In the genomic region with DNA sequence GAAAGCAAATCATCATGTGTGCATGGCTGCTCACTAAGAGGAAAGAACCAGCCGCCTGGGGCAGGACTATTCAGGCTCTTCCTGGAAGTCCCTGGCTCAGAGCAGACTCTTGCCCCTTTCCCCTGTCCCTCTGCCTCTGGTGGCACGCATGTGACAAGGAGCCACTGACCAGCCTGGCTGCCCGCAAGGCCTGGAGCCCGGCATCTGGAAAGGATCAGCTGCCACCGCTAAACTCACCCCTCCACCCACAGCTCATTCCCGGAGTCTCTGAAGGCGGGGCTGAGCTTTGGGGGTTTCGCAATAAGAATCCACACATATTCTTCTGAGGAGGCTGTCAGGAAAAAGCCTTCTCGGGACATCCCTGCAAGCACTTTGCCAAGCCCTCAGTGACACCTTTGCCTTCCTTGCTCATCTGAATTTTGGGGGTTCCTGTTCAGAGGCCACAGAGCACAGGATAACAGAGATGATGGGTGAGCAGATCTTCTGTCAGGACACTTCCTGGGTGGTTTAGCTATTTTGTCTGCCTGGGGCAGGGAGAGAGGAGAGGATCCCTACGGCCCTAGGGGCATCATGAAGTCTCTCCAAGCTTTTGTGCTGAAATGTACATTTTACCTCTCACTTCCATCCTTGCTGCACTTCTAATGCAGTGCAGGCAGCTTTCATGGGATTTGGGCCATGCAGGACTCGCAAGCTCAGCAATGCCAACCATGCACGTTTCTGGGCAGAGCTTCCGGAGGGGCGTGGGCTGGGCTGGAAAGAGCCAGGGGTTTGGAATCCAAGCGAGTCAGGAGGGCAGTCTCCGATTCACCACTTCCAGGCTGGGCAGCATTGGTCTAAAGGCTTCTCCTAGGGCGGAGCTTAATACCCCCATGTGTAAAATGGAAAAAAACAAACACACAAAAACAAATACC, we compare ENCODE assay signal across 9 cellular contexts.
A peak's percentile ranks its signal among the peaks of the same experiment; 100 is the strongest.
DNase-seq lines count a peak whose midpoint lies in the region; ATAC-seq and TF ChIP-seq lines count a peak whose summit lies in the region.
"Had no signal": no experiment of that assay in that cellular context is flagged by ENCODE, and none has a peak within 500 bp of the region (broad histone marks: within the 10 kb centered on the region; RNA-seq: fewer than 3 reads in every experiment).

No MANE protein-coding gene starts in this region.

- H3K27me3 Mint-ChIP-seq in WTC11 (ENCODE audit: low read depth): no peaks in the 10 kb centered on the region; the same call in 1 of the 2 replicates

- H3K36me3 ChIP-seq in right atrium auricular region (no peaks in the 10 kb centered on the region), sigmoid colon (no peaks in the 10 kb centered on the region)

- peak overlapping the region; percentile 34 to 53 for H3K27ac ChIP-seq in right atrium auricular region
- peak overlapping the region; percentile 69 to 89 (median 80) for H3K27ac ChIP-seq in sigmoid colon

- POLR2A ChIA-PET in WTC11 (lab: Charles Lee): interaction anchor here (0.8 kb wide), 1 partner anchor 9 kb away, joined by 3 read pairs; no protein-coding TSS in a partner anchor

- H3K27me3 ChIP-seq in right atrium auricular region (no peaks in the 10 kb centered on the region), sigmoid colon (no peaks in the 10 kb centered on the region)

- H3K4me1 ChIP-seq in right atrium auricular region (peaks cover 0 to 22% of the 10 kb centered on the region in 2 donors), sigmoid colon (peaks cover 0 to 31% (median 23%) of the 10 kb centered on the region in 4 donors)

- TF ChIP-seq CTCF in HFF-Myc (IDR thresholded peaks at IDR 0.05; ENCODE audit: low read depth, low read length, missing control alignments) (no peak), WTC11 (IDR thresholded peaks at IDR 0.05) (no peak), right atrium auricular region (IDR thresholded peaks at IDR 0.05) (no peak), sigmoid colon (IDR thresholded peaks at IDR 0.05) (no peak), GM13976 (IDR thresholded peaks at IDR 0.05; ENCODE audit: borderline replicate concordance, control extremely low read depth, extremely low read depth, insufficient read depth, missing control alignments) (no peak), GM13977 (IDR thresholded peaks at IDR 0.05; ENCODE audit: extremely low read depth, insufficient read depth, missing control alignments) (no peak)

- no peaks in the 10 kb centered on the region for H3K9me3 Mint-ChIP-seq in WTC11
- H3K9me3 Mint-ChIP-seq: T-helper 1 cell treated with Interleukin-12 subunit alpha and Interleukin-12 subunit beta and Interleukin-4 antibody, amounts not matched to agents 30 μg/mL and 1 μg/mL, for 36 hours had no signal

- TF ChIP-seq EP300 in sigmoid colon (IDR thresholded peaks at IDR 0.05): peak; percentile 45 to 92 (median 69)

- intact Hi-C loops in sigmoid colon (cut with DNase I): loop anchor here (1.0 to 5.0 kb wide), 3 partner anchors 21 to 117 kb away; no protein-coding TSS in a partner anchor

- 22 to 51% methylated on average over 17 of the region's 17 CpGs for WGBS in sigmoid colon, 2 donors

- DNase-seq in HFF-Myc (ENCODE audit: extremely low read depth, low read depth): peak; percentile 71
- DNase-seq in WTC11 (ENCODE audit: low spot score): peak; percentile 63
- peak; percentile 92 for DNase-seq in right atrium auricular region (ENCODE audit: low spot score)
- DNase-seq in sigmoid colon: peak; percentile 95
- no peak for DNase-seq in GM13976 (ENCODE audit: low spot score)
- DNase-seq in NCI-H1694 (lab: John Stamatoyannopoulos, UW): no peak
- no peak for DNase-seq in GM13977 (ENCODE audit: low spot score)

- peak overlapping the region; percentile 37 for H3K27ac Mint-ChIP-seq in WTC11
- H3K27ac Mint-ChIP-seq: T-helper 1 cell treated with Interleukin-12 subunit alpha and Interleukin-12 subunit beta and Interleukin-4 antibody, amounts not matched to agents 30 μg/mL and 1 μg/mL, for 36 hours had no signal

- H3K4me3 ChIP-seq in HFF-Myc (replicated peaks; ENCODE audit: low read depth, low read length) (peak overlapping the region; percentile 36), right atrium auricular region (peak overlapping the region in 1 of 2 donors; percentile 28), sigmoid colon (peak overlapping the region in 3 of 4 donors; percentile 14 to 30 (median 18))

- no peak for TF ChIP-seq POLR2A in sigmoid colon (IDR thresholded peaks at IDR 0.05)

- peak overlapping the region; percentile 22 for H3K4me3 Mint-ChIP-seq in WTC11
- H3K4me3 Mint-ChIP-seq: T-helper 1 cell treated with Interleukin-12 subunit alpha and Interleukin-12 subunit beta and Interleukin-4 antibody, amounts not matched to agents 30 μg/mL and 1 μg/mL, for 36 hours had no signal

- H3K9me3 ChIP-seq in right atrium auricular region (peaks cover 0 to 10% of the 10 kb centered on the region in 2 donors), sigmoid colon (peaks cover 0 to 7% (median 0%) of the 10 kb centered on the region in 4 donors)

- in situ Hi-C loops in GM13976 (cut with MboI; ENCODE audit: low sequenced_read_pairs, unreplicated experiment): no loop called here
- in situ Hi-C loops in GM13977 (cut with MboI; ENCODE audit: low pct_unique_long_range_greater_than_20kb, low sequenced_read_pairs, unreplicated experiment): no loop called here

- peaks cover 41% of the 10 kb centered on the region for H3K4me1 Mint-ChIP-seq in WTC11

- CTCF ChIA-PET in WTC11 (lab: Charles Lee): interaction anchor here (0.7 to 1.5 kb wide), 10 partner anchors 28 to 451 kb away, joined by 3 to 7 read pairs (median 3); no protein-coding TSS in a partner anchor

- peaks cover 3% of the 10 kb centered on the region; the same call in 1 of the 2 replicates for H3K36me3 Mint-ChIP-seq in WTC11

- ATAC-seq in WTC11 (peak; percentile 83), HG03045 (IDR thresholded peaks at IDR 0.05; ENCODE audit: unreplicated experiment) (no peak)

TF ChIP-seq in WTC11, 78 proteins besides CTCF, POLR2A, EP300 and RAD21:
- no peak for TF ChIP-seq ZNF138 (CRISPR knock-in tag; conservative IDR thresholded peaks at IDR 0.05)
- TF ChIP-seq, protein P1, sequence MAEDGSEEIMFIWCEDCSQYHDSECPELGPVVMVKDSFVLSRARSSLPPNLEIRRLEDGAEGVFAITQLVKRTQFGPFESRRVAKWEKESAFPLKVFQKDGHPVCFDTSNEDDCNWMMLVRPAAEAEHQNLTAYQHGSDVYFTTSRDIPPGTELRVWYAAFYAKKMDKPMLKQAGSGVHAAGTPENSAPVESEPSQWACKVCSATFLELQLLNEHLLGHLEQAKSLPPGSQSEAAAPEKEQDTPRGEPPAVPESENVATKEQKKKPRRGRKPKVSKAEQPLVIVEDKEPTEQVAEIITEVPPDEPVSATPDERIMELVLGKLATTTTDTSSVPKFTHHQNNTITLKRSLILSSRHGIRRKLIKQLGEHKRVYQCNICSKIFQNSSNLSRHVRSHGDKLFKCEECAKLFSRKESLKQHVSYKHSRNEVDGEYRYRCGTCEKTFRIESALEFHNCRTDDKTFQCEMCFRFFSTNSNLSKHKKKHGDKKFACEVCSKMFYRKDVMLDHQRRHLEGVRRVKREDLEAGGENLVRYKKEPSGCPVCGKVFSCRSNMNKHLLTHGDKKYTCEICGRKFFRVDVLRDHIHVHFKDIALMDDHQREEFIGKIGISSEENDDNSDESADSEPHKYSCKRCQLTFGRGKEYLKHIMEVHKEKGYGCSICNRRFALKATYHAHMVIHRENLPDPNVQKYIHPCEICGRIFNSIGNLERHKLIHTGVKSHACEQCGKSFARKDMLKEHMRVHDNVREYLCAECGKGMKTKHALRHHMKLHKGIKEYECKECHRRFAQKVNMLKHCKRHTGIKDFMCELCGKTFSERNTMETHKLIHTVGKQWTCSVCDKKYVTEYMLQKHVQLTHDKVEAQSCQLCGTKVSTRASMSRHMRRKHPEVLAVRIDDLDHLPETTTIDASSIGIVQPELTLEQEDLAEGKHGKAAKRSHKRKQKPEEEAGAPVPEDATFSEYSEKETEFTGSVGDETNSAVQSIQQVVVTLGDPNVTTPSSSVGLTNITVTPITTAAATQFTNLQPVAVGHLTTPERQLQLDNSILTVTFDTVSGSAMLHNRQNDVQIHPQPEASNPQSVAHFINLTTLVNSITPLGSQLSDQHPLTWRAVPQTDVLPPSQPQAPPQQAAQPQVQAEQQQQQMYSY (CRISPR knock-in tag; IDR thresholded peaks at IDR 0.05): peak; percentile 98

Comparison
In these comparisons a context has a peak if more than half of its experiments do, and no peak if none do; other contexts are left out.
1. DNase-seq: peak in HFF-Myc (single experiment), WTC11 (single experiment), right atrium auricular region (single experiment) and sigmoid colon (single experiment); none in GM13976 (single experiment), NCI-H1694 (single experiment) and GM13977 (single experiment).